7 cellular contexts compared by ENCODE assay signal in the genomic region with DNA sequence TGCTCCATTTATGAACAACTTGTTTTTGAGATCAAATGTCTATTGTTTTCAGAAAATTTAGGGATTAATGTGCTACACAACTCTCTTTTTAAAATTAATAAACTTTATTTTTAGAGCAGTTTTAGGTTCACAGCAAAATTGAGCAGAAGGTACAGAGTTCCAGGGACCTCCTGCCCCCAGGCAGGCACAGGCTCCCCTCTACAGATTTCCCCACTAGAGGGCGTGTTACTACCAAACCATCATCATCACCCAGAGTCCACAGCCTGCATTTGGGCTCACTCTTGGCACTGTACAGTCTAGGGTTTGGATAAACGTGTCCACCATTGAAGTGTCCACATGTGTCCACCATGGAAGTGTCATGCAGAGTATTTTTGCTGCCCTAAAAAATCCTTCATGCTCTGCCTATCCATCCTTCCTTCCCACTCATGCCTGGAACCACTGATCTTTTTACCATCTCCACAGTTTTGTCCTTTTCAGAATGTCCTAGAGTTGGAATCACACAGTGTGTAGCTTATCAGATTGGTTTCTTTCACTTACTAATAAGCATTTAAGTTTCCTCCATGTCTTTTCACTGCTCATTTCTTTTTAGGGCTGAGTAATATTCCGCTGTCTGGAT.
DNase-seq lines count a peak whose midpoint lies in the region; ATAC-seq and TF ChIP-seq lines count a peak whose summit lies in the region.

No MANE protein-coding gene starts in this region.

- peaks cover 15% of the 10 kb centered on the region for H3K9me3 Mint-ChIP-seq in GM23338
- H3K9me3 Mint-ChIP-seq in activated naive CD4-positive, alpha-beta T cell treated with anti-CD3 and anti-CD28 coated beads for 36 hours, result peaks cover 7% of the 10 kb centered on the region

- peaks cover 5% of the 10 kb centered on the region; the same call in 1 of the 3 replicates for H3K36me3 Mint-ChIP-seq in GM23338 (ENCODE audit: low read depth)
- peaks cover 2% of the 10 kb centered on the region for H3K36me3 Mint-ChIP-seq in activated naive CD4-positive, alpha-beta T cell treated with anti-CD3 and anti-CD28 coated beads for 36 hours (ENCODE audit: low read depth)

- no peak overlapping the region for H2AFZ ChIP-seq in GM23338

- intact Hi-C loops in activated naive CD4-positive, alpha-beta T cell treated with anti-CD3 and anti-CD28 coated beads for 36 hours (cut with micrococcal nuclease), result loop anchor here (2.0 to 5.0 kb wide), 4 partner anchors 61 to 299 kb away; partner anchors contain the start of gene MRPL36
- intact Hi-C loops in transverse colon (cut with DNase I; ENCODE audit: low total_unique reads), result no loop called here

- peaks cover 0 to 6% of the 10 kb centered on the region in 2 donors for H3K9me3 ChIP-seq in transverse colon

- H3K4me3 Mint-ChIP-seq in GM23338, result no peak overlapping the region
- H3K4me3 Mint-ChIP-seq in activated naive CD4-positive, alpha-beta T cell treated with anti-CD3 and anti-CD28 coated beads for 36 hours, result no peak overlapping the region

- H3K4me3 ChIP-seq in GM12864 (ENCODE audit: low read depth, low read length) (no peak overlapping the region), GM23338 (no peak overlapping the region), transverse colon (no peak overlapping the region)

- H3K4me1 ChIP-seq in GM23338 (ENCODE audit: insufficient read depth) (no peaks in the 10 kb centered on the region), transverse colon (no peaks in the 10 kb centered on the region)

- TF ChIP-seq EP300 in transverse colon (IDR thresholded peaks at IDR 0.05; ENCODE audit: low read depth), result no peak

- H3F3A ChIP-seq in GM23338 (replicated peaks; ENCODE audit: low read depth), result no peaks in the 10 kb centered on the region

- ATAC-seq in GM23338 (peak; percentile 91), GM21528 (IDR thresholded peaks at IDR 0.05; ENCODE audit: low FRiP score, unreplicated experiment) (no peak)

- H3K4me2 ChIP-seq in GM23338, result no peak overlapping the region

- no peak overlapping the region for H3K27ac ChIP-seq in GM23338 (ENCODE audit: low read depth)
- no peak overlapping the region for H3K27ac ChIP-seq in transverse colon

- H3K27me3 ChIP-seq in GM23338 (ENCODE audit: insufficient read depth) (no peaks in the 10 kb centered on the region), transverse colon (peaks cover 3% of the 10 kb centered on the region)

- H3K27me3 Mint-ChIP-seq in GM23338 (ENCODE audit: insufficient read depth, low read depth, poor library complexity), result peaks cover 4% of the 10 kb centered on the region
- peaks cover 17% of the 10 kb centered on the region for H3K27me3 Mint-ChIP-seq in activated naive CD4-positive, alpha-beta T cell treated with anti-CD3 and anti-CD28 coated beads for 36 hours (ENCODE audit: low read depth)

- no peaks in the 10 kb centered on the region for H4K20me1 ChIP-seq in GM23338 (replicated peaks; ENCODE audit: insufficient read depth)

- no peaks in the 10 kb centered on the region; the same call in 2 of the 3 replicates for H3K4me1 Mint-ChIP-seq in GM23338
- H3K4me1 Mint-ChIP-seq in activated naive CD4-positive, alpha-beta T cell treated with anti-CD3 and anti-CD28 coated beads for 36 hours (ENCODE audit: low read depth), result no peaks in the 10 kb centered on the region

- no peaks in the 10 kb centered on the region for H3K79me2 ChIP-seq in GM23338 (replicated peaks; ENCODE audit: insufficient read depth)

- WGBS in transverse colon (ENCODE audit: low coverage in 1 of 2), 2 donors, result 35 to 50% methylated on average over 2 to 3 of the region's 3 CpGs

- no peaks in the 10 kb centered on the region for H3K9me2 ChIP-seq in GM23338 (ENCODE audit: insufficient read depth)

- TF ChIP-seq CTCF in GM12864 (IDR thresholded peaks at IDR 0.05; ENCODE audit: low read depth, low read length, missing control alignments) (peak; percentile 85), GM23338 (conservative IDR thresholded peaks at IDR 0.05; ENCODE audit: low read depth in 2 of 2) (peak; percentile 79 to 87), transverse colon (IDR thresholded peaks at IDR 0.05) (peak; percentile 38 to 58 (median 45))

- in situ Hi-C loops in transverse colon (cut with MboI; ENCODE audit: low pct_ligation_motif_present in 1 of 4, low pct_unique_long_range_greater_than_20kb in 1 of 4, low sequenced_read_pairs in 3 of 4), result loop anchor here in 1 of 4 donors (25.0 kb wide), 1 partner anchor 274 kb away; no protein-coding TSS in a partner anchor

- CTCF ChIA-PET in activated naive CD4-positive, alpha-beta T cell treated with anti-CD3 and anti-CD28 coated beads for 36 hours (lab: Charles Lee), result interaction anchor here (0.7 to 1.4 kb wide), 6 partner anchors 33 to 278 kb away, joined by 3 to 5 read pairs (median 4); partner anchors contain the start of gene NDUFS6

- DNase-seq in GM12864 (ENCODE audit: low read depth) (peak; percentile 12), GM23338 (ENCODE audit: low spot score) (peak; percentile 63), NCI-H748 (lab: John Stamatoyannopoulos, UW; ENCODE audit: unreplicated experiment) (peak; percentile 72), iPS-NIHi7 (ENCODE audit: extremely low spot score) (peak; percentile 67), transverse colon (no peak)
- peak; percentile 68 for DNase-seq in activated naive CD4-positive, alpha-beta T cell treated with anti-CD3 and anti-CD28 coated beads for 36 hours

- H3K27ac Mint-ChIP-seq in GM23338, result no peak overlapping the region
- no peak overlapping the region for H3K27ac Mint-ChIP-seq in activated naive CD4-positive, alpha-beta T cell treated with anti-CD3 and anti-CD28 coated beads for 36 hours

- no peak for TF ChIP-seq POLR2A in transverse colon (IDR thresholded peaks at IDR 0.05)

- no peaks in the 10 kb centered on the region for H3K36me3 ChIP-seq in GM23338 (ENCODE audit: insufficient read depth)
- no peaks in the 10 kb centered on the region for H3K36me3 ChIP-seq in transverse colon

TF ChIP-seq in GM23338, 12 proteins besides CTCF, POLR2A, EP300 and RAD21:
- no peak for TF ChIP-seq REST (IDR thresholded peaks at IDR 0.05; ENCODE audit: unreplicated experiment)
- no peak for TF ChIP-seq EZH2phosphoT487 (IDR thresholded peaks at IDR 0.05; ENCODE audit: unreplicated experiment)
- TF ChIP-seq ZNF331 (CRISPR knock-in tag; IDR thresholded peaks at IDR 0.05; ENCODE audit: low read depth), result no peak
- no peak for TF ChIP-seq STAT1 (IDR thresholded peaks at IDR 0.05; ENCODE audit: unreplicated experiment)
- no peak for TF ChIP-seq ZNF114 (CRISPR knock-in tag; IDR thresholded peaks at IDR 0.05)
- TF ChIP-seq JUNB (IDR thresholded peaks at IDR 0.05; ENCODE audit: unreplicated experiment), result no peak
- TF ChIP-seq POLR2AphosphoS5 (IDR thresholded peaks at IDR 0.05; ENCODE audit: low read depth), result no peak
- TF ChIP-seq, protein P1, sequence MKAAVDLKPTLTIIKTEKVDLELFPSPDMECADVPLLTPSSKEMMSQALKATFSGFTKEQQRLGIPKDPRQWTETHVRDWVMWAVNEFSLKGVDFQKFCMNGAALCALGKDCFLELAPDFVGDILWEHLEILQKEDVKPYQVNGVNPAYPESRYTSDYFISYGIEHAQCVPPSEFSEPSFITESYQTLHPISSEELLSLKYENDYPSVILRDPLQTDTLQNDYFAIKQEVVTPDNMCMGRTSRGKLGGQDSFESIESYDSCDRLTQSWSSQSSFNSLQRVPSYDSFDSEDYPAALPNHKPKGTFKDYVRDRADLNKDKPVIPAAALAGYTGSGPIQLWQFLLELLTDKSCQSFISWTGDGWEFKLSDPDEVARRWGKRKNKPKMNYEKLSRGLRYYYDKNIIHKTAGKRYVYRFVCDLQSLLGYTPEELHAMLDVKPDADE (IDR thresholded peaks at IDR 0.05), result no peak
TF ChIP-seq in GM23338: peak in this region for 0.
